In genomic region chr22:31346733-31347250, GRCh38 we compare ENCODE assay signal across 8 cellular contexts. TPM values are rescaled to one million over a fixed set of nuclear protein-coding genes. Genes with fewer than 3 reads are reported as not detected.
DNase-seq lines count a peak whose midpoint lies in the region; TF ChIP-seq lines count a peak whose summit lies in the region.

No MANE protein-coding gene starts in this region.

- peaks cover 2% of the 10 kb centered on the region for H3K36me3 ChIP-seq in kidney epithelial cell (ENCODE audit: control insufficient read depth, insufficient read depth, low read length)

- no peak for TF ChIP-seq CTCF in kidney epithelial cell (IDR thresholded peaks at IDR 0.05; ENCODE audit: insufficient read depth, low read length, poor library complexity, severe bottlenecking)

- no peaks in the 10 kb centered on the region for H3K27me3 ChIP-seq in kidney epithelial cell (ENCODE audit: control insufficient read depth, insufficient read depth, low read length)

- DNase-seq in NCI-H1417 (lab: John Stamatoyannopoulos, UW) (peak; percentile 40 to 85 (median 78)), NCI-H1417 treated with DMSO at 0.1 percent for 48 hours (lab: John Stamatoyannopoulos, UW) (no peak), M059J (ENCODE audit: low read depth) (peak; percentile 53), T1000 (lab: John Stamatoyannopoulos, UW) (peak; percentile 37), kidney epithelial cell (ENCODE audit: low read depth) (no peak), NCI-H187 (lab: John Stamatoyannopoulos, UW) (no peak)
- DNase-seq in central memory CD4-positive, alpha-beta T cell: peak; percentile 8
- peak; percentile 44 to 67 for DNase-seq in stimulated activated CD4-positive, alpha-beta T cell treated with anti-CD3 and anti-CD28 coated beads, Interleukin-2, amount 100 ng/mL, for 24 hours

- peak overlapping the region; percentile 53 for H3K4me3 ChIP-seq in kidney epithelial cell (ENCODE audit: low read depth, low read length)

RNA-seq across cellular contexts. Expression of gene PATZ1, which starts 0.6 kb away (rescaled TPM):
- total RNA-seq in M059J (2014; rRNA removed; shearing (Covaris generic)): 8.3 and 10.7 TPM in 2 replicates
- total RNA-seq in kidney epithelial cell: 56.6 and 60.7 TPM in 2 replicates

RNA-seq across cellular contexts. Expression of gene DRG1, which starts 52.6 kb away (rescaled TPM):
- total RNA-seq in M059J (2014; rRNA removed; shearing (Covaris generic)): 60.6 and 99.0 TPM in 2 replicates
- total RNA-seq in kidney epithelial cell: 62.6 and 68.9 TPM in 2 replicates

RNA-seq across cellular contexts. Expression of gene PIK3IP1, which starts 54.5 kb away (rescaled TPM):
- 1.0 and 1.9 TPM in 2 replicates for total RNA-seq in M059J (2014; rRNA removed; shearing (Covaris generic))
- 14.0 and 17.5 TPM in 2 replicates for total RNA-seq in kidney epithelial cell

Comparison
In these comparisons a context has a peak if more than half of its experiments do, and no peak if none do; other contexts are left out.
1. DNase-seq: peak in NCI-H1417 (3 of 3), M059J (single experiment), T1000 (single experiment), central memory CD4-positive, alpha-beta T cell (single experiment) and stimulated activated CD4-positive, alpha-beta T cell treated with anti-CD3 and anti-CD28 coated beads, Interleukin-2, amount 100 ng/mL, for 24 hours (2 of 2); none in NCI-H1417 treated with DMSO at 0.1 percent for 48 hours (single experiment), kidney epithelial cell (single experiment) and NCI-H187 (0 of 2).